ENCODE assay signal across 8 cellular contexts in the genomic region with DNA sequence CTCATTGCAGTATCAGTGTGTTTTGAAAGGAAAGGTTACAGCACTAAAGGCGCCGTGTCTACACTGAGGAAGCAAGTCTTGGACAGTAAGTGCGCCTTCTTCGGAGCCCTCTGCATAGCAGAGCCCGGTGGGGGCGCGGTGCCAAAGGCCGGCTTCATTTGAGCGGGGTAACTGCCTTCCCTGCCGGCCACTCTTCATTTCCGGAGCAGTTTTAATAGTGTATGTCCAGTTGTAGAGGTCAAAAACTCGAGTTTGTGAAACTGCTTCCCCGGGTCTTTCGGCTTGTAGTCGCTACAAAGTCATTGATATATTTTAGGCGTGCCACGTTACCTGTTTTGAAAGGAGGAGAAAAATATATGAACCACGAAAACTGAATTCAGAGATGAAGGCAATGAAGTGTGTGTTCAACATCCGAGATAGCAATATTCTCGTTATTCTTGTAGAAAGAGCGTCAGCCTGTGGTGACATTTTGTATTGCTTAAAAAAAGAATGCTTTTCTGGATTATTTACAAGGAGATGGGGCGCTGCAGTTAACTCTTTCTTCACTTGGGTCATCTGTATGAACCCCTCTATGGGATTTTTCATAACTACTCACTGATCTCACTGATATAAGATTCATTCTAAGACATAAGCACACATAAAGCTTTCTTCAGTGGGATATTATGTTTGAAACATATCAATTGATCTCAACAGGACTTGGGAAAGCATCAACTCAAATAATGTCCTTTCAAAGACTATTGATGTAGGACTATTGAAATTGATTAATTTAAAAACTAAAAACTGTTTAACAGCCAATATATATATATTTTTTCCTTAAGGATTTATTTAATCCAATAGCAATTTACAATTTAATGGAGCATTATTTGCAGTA. TPM values are rescaled to one million over a fixed set of nuclear protein-coding genes. Genes with fewer than 3 reads are reported as not detected.
DNase-seq lines count a peak whose midpoint lies in the region; ATAC-seq and TF ChIP-seq lines count a peak whose summit lies in the region.

No MANE protein-coding gene starts in this region.

- H3K27me3 ChIP-seq in dorsolateral prefrontal cortex (no peaks in the 10 kb centered on the region), right lobe of liver (no peaks in the 10 kb centered on the region)

- CTCF ChIA-PET in WTC11 (lab: Charles Lee), result interaction anchor here (1.1 to 1.6 kb wide), 3 partner anchors 149 to 773 kb away, joined by 3 to 4 read pairs (median 3); no protein-coding TSS in a partner anchor

- POLR2A ChIA-PET in WTC11 (lab: Charles Lee), result no interaction called here

- peaks cover 22% of the 10 kb centered on the region for H3K27me3 Mint-ChIP-seq in WTC11 (ENCODE audit: low read depth)

- H3K4me1 Mint-ChIP-seq in WTC11, result peaks cover 29% of the 10 kb centered on the region

- H3K4me3 ChIP-seq in dorsolateral prefrontal cortex, result peak overlapping the region; percentile 51 to 96 (median 83)
- peak overlapping the region; percentile 70 to 78 (median 73) for H3K4me3 ChIP-seq in right lobe of liver

- peak overlapping the region; percentile 74 to 98 (median 95) for H3K27ac ChIP-seq in dorsolateral prefrontal cortex
- H3K27ac ChIP-seq in right lobe of liver, result peak overlapping the region; percentile 82 to 93 (median 91)

- peak; percentile 33 for TF ChIP-seq POLR2A in right lobe of liver (IDR thresholded peaks at IDR 0.05)

- peak; percentile 31 for ATAC-seq in GM18517 (IDR thresholded peaks at IDR 0.05; ENCODE audit: unreplicated experiment)
- ATAC-seq in HG03095 (IDR thresholded peaks at IDR 0.05; ENCODE audit: unreplicated experiment), result peak; percentile 6
- peak; percentile 3; the same call in 1 of the 2 replicates for ATAC-seq in WTC11
- ATAC-seq in right lobe of liver, result peak; percentile 20 to 45 (median 34)

- TF ChIP-seq CTCF in WTC11 (IDR thresholded peaks at IDR 0.05) (no peak), dorsolateral prefrontal cortex (IDR thresholded peaks at IDR 0.05 in 54 of 56, conservative IDR thresholded peaks at IDR 0.05 in 2 of 56; ENCODE audit: low read depth in 1 of 56, partially characterized antibody in 56 of 56) (peak; percentile 48 to 80 (median 64)), right lobe of liver (IDR thresholded peaks at IDR 0.05) (peak; percentile 44 to 58 (median 48))

- peak overlapping the region; percentile 51 for H3K27ac Mint-ChIP-seq in WTC11

- peak overlapping the region; percentile 81 for H3K4me3 Mint-ChIP-seq in WTC11

- H3K4me1 ChIP-seq in right lobe of liver, result peaks cover 0 to 11% (median 3%) of the 10 kb centered on the region in 4 donors

- H3K9me3 ChIP-seq in right lobe of liver, result no peaks in the 10 kb centered on the region

- WGBS in right lobe of liver (ENCODE audit: insufficient coverage, low coverage, low lambda C conversion rate, missing lambda C conversion rate), result under 1% methylated on average over 20 of the region's 22 CpGs

- H3K36me3 ChIP-seq in right lobe of liver, result no peaks in the 10 kb centered on the region

- no peaks in the 10 kb centered on the region for H3K9me3 Mint-ChIP-seq in WTC11

- intact Hi-C loops in dorsolateral prefrontal cortex (cut with DNase I) (loop anchor here (1.0 to 10.0 kb wide), 6 partner anchors 79 to 1097 kb away; no protein-coding TSS in a partner anchor), right lobe of liver (cut with DNase I) (loop anchor here in 1 of 2 donors (10.0 kb wide), 1 partner anchor 155 kb away; no protein-coding TSS in a partner anchor)

- H3K36me3 Mint-ChIP-seq in WTC11, result no peaks in the 10 kb centered on the region

- DNase-seq in AG08395 (ENCODE audit: low spot score), result peak; percentile 43
- DNase-seq in NCI-H2171 (lab: John Stamatoyannopoulos, UW), result peak; percentile 59
- peak; percentile 39 for DNase-seq in WTC11 (ENCODE audit: low spot score)
- peak; percentile 45 to 82 (median 66) for DNase-seq in dorsolateral prefrontal cortex
- DNase-seq in right lobe of liver, result peak; percentile 86 to 88 (median 87)
- peak; percentile 13 to 37 for DNase-seq in stimulated activated CD8-positive, alpha-beta memory T cell treated with anti-CD3 and anti-CD28 coated beads, Interleukin-2, amount 100 ng/mL, for 48 hours (ENCODE audit: low read depth in 2 of 2)

TF ChIP-seq in WTC11, 78 proteins besides CTCF, POLR2A, EP300 and RAD21:
- TF ChIP-seq HMGXB4 (CRISPR knock-in tag; IDR thresholded peaks at IDR 0.05), result 0 out of 2 replicates have a peak, but pooled peaks have one; percentile 4
- TF ChIP-seq ZNF219 (CRISPR knock-in tag; IDR thresholded peaks at IDR 0.05; ENCODE audit: borderline replicate concordance), result no peak
- no peak for TF ChIP-seq ZNF671 (CRISPR knock-in tag; IDR thresholded peaks at IDR 0.05)

RNA-seq across cellular contexts. Expression of gene ALCAM, which starts 3.0 kb away (rescaled TPM):
- 24.0 to 30.7 TPM (median 25.0 TPM) in 3 replicates for total RNA-seq in WTC11 (2021)
- 100 to 1,000 TPM in 27 of 120 experiments, 10 to 100 TPM in 93; 43.9 to 211 (median 78.4) TPM for total RNA-seq in dorsolateral prefrontal cortex
- total RNA-seq in right lobe of liver, result 10 to 100 TPM; 21.9 to 43.4 (median 34.5) TPM

Comparison
In these comparisons a context has a peak if more than half of its experiments do, and no peak if none do; other contexts are left out.
1. Peak in every context shown above with its lines: DNase-seq, ATAC-seq, H3K4me3 ChIP-seq and H3K27ac ChIP-seq.
2. DNase-seq: peak in every context shown above with its lines; median percentile 87 in right lobe of liver; 66 in dorsolateral prefrontal cortex; 59 in NCI-H2171; 43 in AG08395; 39 in WTC11; 25 in stimulated activated CD8-positive, alpha-beta memory T cell treated with anti-CD3 and anti-CD28 coated beads, Interleukin-2, amount 100 ng/mL, for 48 hours.